ENCODE assay signal across 6 cellular contexts in the genomic region with DNA sequence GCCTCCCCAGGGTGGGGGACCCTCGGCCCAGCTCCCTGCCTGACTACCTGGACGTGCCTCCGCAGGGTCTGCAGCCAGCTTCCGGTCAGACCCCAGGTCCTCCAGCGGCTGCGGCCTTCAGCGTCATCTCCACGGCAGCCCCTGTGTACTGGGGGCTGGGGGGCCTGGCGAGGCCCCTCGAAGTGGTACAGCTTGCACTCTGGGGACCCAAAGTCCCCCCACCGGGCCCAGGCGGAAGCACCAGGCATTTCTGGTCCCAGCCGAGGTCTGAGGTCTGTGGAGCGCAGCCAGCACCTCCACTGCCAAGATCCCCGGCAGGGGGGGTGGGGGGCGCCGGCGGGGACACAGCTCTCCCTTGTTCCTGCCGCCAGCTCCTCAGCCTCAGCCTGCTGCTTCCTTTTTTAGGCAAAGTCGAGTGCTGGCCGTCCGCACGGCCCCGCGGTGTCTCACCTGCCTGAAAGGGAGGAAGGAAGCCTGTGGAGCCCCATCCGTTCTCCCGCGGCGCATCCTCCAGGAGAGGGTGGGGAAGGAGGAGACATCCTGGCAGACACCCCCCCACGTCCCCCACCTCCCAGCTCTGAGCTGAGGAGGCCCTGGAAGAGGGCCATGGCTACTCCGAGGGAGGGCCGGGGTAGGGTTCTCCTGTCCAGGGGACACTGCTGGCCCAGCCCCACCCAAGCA. TPM values are rescaled to one million over a fixed set of nuclear protein-coding genes. Genes with fewer than 3 reads are reported as not detected.
DNase-seq lines count a peak whose midpoint lies in the region; ATAC-seq and TF ChIP-seq lines count a peak whose summit lies in the region.

No MANE protein-coding gene starts in this region.

- TF ChIP-seq CTCF in mucosa of descending colon (IDR thresholded peaks at IDR 0.05), result no peak

- intact Hi-C loops in mucosa of descending colon (cut with DNase I, micrococcal nuclease), result no loop called here

- no peak overlapping the region for H3K4me3 ChIP-seq in mucosa of descending colon

- DNase-seq in DMS 273 treated with DMSO at 0.1 percent for 48 hours (lab: John Stamatoyannopoulos, UW) (peak; percentile 54), anterior cingulate cortex (lab: John Stamatoyannopoulos, UW) (peak in 52 of 58 donors; percentile 32 to 84 (median 72)), mucosa of descending colon (peak; percentile 39 to 69 (median 67)), SW480 (ENCODE audit: low spot score) (no peak)
- no peak for DNase-seq in T-helper 2 cell treated with Interferon-gamma antibody and Interleukin-4, amounts not matched to agents 5 μg/mL and 100 μg/mL, for 36 hours (ENCODE audit: low spot score)

- H3K4me1 Mint-ChIP-seq in T-helper 2 cell treated with Interferon-gamma antibody and Interleukin-4, amounts not matched to agents 5 μg/mL and 100 μg/mL, for 36 hours (ENCODE audit: low read depth), result no peaks in the 10 kb centered on the region

- H3K4me3 Mint-ChIP-seq in T-helper 2 cell treated with Interferon-gamma antibody and Interleukin-4, amounts not matched to agents 5 μg/mL and 100 μg/mL, for 36 hours, result no peak overlapping the region

- H3K36me3 ChIP-seq in mucosa of descending colon (ENCODE audit: low read depth), result no peaks in the 10 kb centered on the region

- no peak overlapping the region for H3K27ac Mint-ChIP-seq in T-helper 2 cell treated with Interferon-gamma antibody and Interleukin-4, amounts not matched to agents 5 μg/mL and 100 μg/mL, for 36 hours

- no peaks in the 10 kb centered on the region for H3K36me3 Mint-ChIP-seq in T-helper 2 cell treated with Interferon-gamma antibody and Interleukin-4, amounts not matched to agents 5 μg/mL and 100 μg/mL, for 36 hours (ENCODE audit: low read depth)

- ATAC-seq in mucosa of descending colon, result no peak
- no peak for ATAC-seq in HG02970 (IDR thresholded peaks at IDR 0.05; ENCODE audit: low FRiP score, unreplicated experiment)

- H3K27me3 Mint-ChIP-seq in T-helper 2 cell treated with Interferon-gamma antibody and Interleukin-4, amounts not matched to agents 5 μg/mL and 100 μg/mL, for 36 hours (ENCODE audit: low read depth), result peaks cover 14% of the 10 kb centered on the region

- peaks cover 68% of the 10 kb centered on the region for H3K4me1 ChIP-seq in mucosa of descending colon (ENCODE audit: low read depth)

- no peaks in the 10 kb centered on the region for H3K9me3 Mint-ChIP-seq in T-helper 2 cell treated with Interferon-gamma antibody and Interleukin-4, amounts not matched to agents 5 μg/mL and 100 μg/mL, for 36 hours

- no peaks in the 10 kb centered on the region for H3K9me3 ChIP-seq in mucosa of descending colon

RNA-seq across cellular contexts. Expression of a gene that starts 1.2 kb away (rescaled TPM):
- 10 to 100 TPM; 38.5 to 89.4 (median 74.3) TPM for total RNA-seq in mucosa of descending colon

RNA-seq across cellular contexts. Expression of a gene that starts 13.2 kb away (rescaled TPM):
- 10 to 100 TPM in 1 of 3 donors, 1 to 10 TPM in 1, under 1 TPM in 1; 0.81 to 11.3 (median 1.9) TPM for total RNA-seq in mucosa of descending colon

RNA-seq across cellular contexts. Expression of a gene that starts 15.2 kb away (rescaled TPM):
- 1 to 10 TPM in 1 of 3 donors, under 1 TPM in 2; 0.35 to 1.4 (median 0.55) TPM for total RNA-seq in mucosa of descending colon

RNA-seq across cellular contexts. Expression of a gene that starts 27.2 kb away (rescaled TPM):
- 100 to 1,000 TPM in 2 of 3 donors, 10 to 100 TPM in 1; 75.7 to 106 (median 105) TPM for total RNA-seq in mucosa of descending colon

RNA-seq across cellular contexts. Expression of a gene that starts 35.1 kb away (rescaled TPM):
- total RNA-seq in mucosa of descending colon, result 100 to 1,000 TPM; 123 to 172 (median 151) TPM

Comparison
In these comparisons a context has a peak if more than half of its experiments do, and no peak if none do; other contexts are left out.
1. DNase-seq: peak in DMS 273 treated with DMSO at 0.1 percent for 48 hours (single experiment), anterior cingulate cortex (52 of 58) and mucosa of descending colon (3 of 3); none in SW480 (single experiment) and T-helper 2 cell treated with Interferon-gamma antibody and Interleukin-4, amounts not matched to agents 5 μg/mL and 100 μg/mL, for 36 hours (single experiment).